ENCODE assay signal across 12 cellular contexts in the genomic region with DNA sequence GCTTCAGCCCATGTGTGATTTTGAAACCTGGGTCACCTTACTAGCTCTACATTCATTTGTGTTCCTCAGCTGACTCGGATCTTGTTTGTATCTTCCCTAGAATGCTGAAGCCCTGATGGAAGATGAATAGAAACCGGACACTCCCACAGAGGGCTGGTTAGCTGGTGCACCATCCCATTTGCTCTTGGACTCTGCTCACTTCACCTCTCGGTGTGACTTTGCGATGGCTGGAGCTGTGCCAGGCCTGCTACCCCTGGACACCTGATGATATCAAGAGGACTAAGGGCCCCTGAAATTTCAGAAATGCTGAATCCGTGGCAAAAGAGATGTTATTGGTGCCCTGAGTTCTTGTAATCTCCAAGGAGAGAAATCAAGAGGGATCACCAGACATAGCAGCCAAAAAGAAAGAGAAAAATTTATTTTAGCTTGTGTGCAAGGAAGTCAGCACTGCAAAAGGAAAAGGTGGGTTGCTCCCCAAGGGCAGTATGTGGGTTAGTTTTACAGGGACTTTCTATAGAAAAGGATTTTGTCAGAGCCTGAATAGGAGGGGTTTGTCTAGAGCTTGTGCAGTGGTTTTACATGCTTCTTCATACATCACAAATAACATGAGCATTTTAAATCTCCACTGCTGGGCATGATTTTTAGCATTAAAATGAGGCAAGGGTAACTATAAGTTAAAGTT.
A peak's percentile ranks its signal among the peaks of the same experiment; 100 is the strongest.
DNase-seq lines count a peak whose midpoint lies in the region; ATAC-seq and TF ChIP-seq lines count a peak whose summit lies in the region.
"Had no signal": no experiment of that assay in that cellular context is flagged by ENCODE, and none has a peak within 500 bp of the region (broad histone marks: within the 10 kb centered on the region; RNA-seq: fewer than 3 reads in every experiment).

No MANE protein-coding gene starts in this region.

- H3K36me3 ChIP-seq in hepatocyte (replicated peaks; ENCODE audit: insufficient read depth, low read depth) (no peaks in the 10 kb centered on the region), H7 (replicated peaks; ENCODE audit: control insufficient read depth, insufficient read depth, low read length) (no peaks in the 10 kb centered on the region)

- WGBS in hepatocyte (ENCODE audit: low lambda C conversion rate, missing lambda C conversion rate) = 86% methylated on average over 5 of the region's 5 CpGs

- H3K27me3 ChIP-seq in hepatocyte = no peaks in the 10 kb centered on the region
- no peaks in the 10 kb centered on the region for H3K27me3 ChIP-seq in H7 (ENCODE audit: control insufficient read depth, insufficient read depth, low read length)

- H4K20me1 ChIP-seq in hepatocyte (ENCODE audit: insufficient read depth, poor library complexity, severe bottlenecking) = no peaks in the 10 kb centered on the region

- no peak for TF ChIP-seq CTCF in hepatocyte (IDR thresholded peaks at IDR 0.05; ENCODE audit: poor library complexity)
- no peak for TF ChIP-seq CTCF in MCF 10A (IDR thresholded peaks at IDR 0.05; ENCODE audit: unreplicated experiment)

- POLR2A ChIA-PET in MCF 10A (lab: Yijun Ruan, JAX) = no interaction called here

- CTCF ChIA-PET in MCF 10A (lab: Yijun Ruan, JAX) = interaction anchor here (0.6 to 0.8 kb wide), 2 partner anchors 28 to 1093 kb away, joined by 3 read pairs; no protein-coding TSS in a partner anchor

- DNase-seq in hepatocyte (ENCODE audit: low spot score) (no peak), MCF 10A (ENCODE audit: unreplicated experiment) (no peak), nucleus accumbens (lab: John Stamatoyannopoulos, UW) (no peak), mesenteric fat pad (ENCODE audit: low spot score) (no peak), H7 (no peak)
- DNase-seq: DMS79; NCI-H82; stimulated activated CD4-positive, alpha-beta T cell treated with anti-CD3 and anti-CD28 coated beads, Interleukin-1b, Interleukin-23, amount 100 ng/mL, for 48 hours; T-helper 9 cell had no signal

- BruUV-seq in MCF 10A (replicated peaks; lab: Mats Ljungman, UMichigan) = no TSS peak

- no peaks in the 10 kb centered on the region for H3K9me2 ChIP-seq in hepatocyte (replicated peaks; ENCODE audit: insufficient read depth)

- no peak overlapping the region for H3K4me3 ChIP-seq in hepatocyte
- no peak overlapping the region for H3K4me3 ChIP-seq in H7 (ENCODE audit: insufficient read depth, low read depth, low read length)

- H3K27ac ChIP-seq in hepatocyte = peak overlapping the region; percentile 57

- H3K9me3 Mint-ChIP-seq in MCF 10A (ENCODE audit: unreplicated experiment) = no peaks in the 10 kb centered on the region

- peaks cover 5% of the 10 kb centered on the region for H3K4me1 Mint-ChIP-seq in MCF 10A (ENCODE audit: insufficient read depth, unreplicated experiment)

- intact Hi-C loops in MCF 10A (cut with micrococcal nuclease) = no loop called here

- no peaks in the 10 kb centered on the region for H3K9me3 ChIP-seq in hepatocyte (ENCODE audit: low read depth)

- no peak overlapping the region for H3K4me2 ChIP-seq in hepatocyte

- no peaks in the 10 kb centered on the region for H3K36me3 Mint-ChIP-seq in MCF 10A (ENCODE audit: insufficient read depth, unreplicated experiment)

- no peak overlapping the region for H3K27ac Mint-ChIP-seq in MCF 10A (ENCODE audit: low read depth, unreplicated experiment)

- H3K4me1 ChIP-seq in hepatocyte (ENCODE audit: insufficient read depth) = peaks cover 11% of the 10 kb centered on the region

- no peak overlapping the region for H2AFZ ChIP-seq in hepatocyte

- H3K27me3 Mint-ChIP-seq in MCF 10A (ENCODE audit: insufficient read depth, unreplicated experiment) = no peaks in the 10 kb centered on the region

- H3K79me2 ChIP-seq in hepatocyte = no peaks in the 10 kb centered on the region

- no peak overlapping the region for H3K4me3 Mint-ChIP-seq in MCF 10A (ENCODE audit: unreplicated experiment)

- peak; percentile 30 for ATAC-seq in GM18508 (IDR thresholded peaks at IDR 0.05; ENCODE audit: insufficient read depth, unreplicated experiment)
- peak; percentile 4 for ATAC-seq in GM19468 (IDR thresholded peaks at IDR 0.05; ENCODE audit: extremely low read depth, unreplicated experiment)
- peak; percentile 35 for ATAC-seq in HG03064 (IDR thresholded peaks at IDR 0.05; ENCODE audit: low read depth, unreplicated experiment)
